29 cellular contexts compared by ENCODE assay signal in the genomic region with DNA sequence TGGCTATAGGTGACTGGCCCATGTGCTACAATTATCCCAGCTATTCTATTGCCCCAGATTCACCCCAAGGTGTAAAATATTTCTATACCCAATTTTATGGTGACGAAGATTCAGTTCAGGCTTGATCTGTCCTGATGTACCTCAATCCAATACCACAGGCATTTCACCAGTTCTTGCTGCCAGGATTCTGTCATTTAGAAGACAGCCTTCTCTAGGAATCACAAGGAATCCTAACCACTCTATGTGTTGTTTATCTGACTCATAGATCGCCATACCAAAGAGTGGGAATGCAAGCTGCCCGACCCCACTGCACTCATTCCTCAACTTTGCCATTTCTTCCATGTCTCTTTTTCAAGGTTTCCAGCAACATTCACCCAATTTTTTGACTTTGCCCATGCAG.
DNase-seq lines count a peak whose midpoint lies in the region; ATAC-seq and TF ChIP-seq lines count a peak whose summit lies in the region.
"Had no signal": no experiment of that assay in that cellular context is flagged by ENCODE, and none has a peak within 500 bp of the region (broad histone marks: within the 10 kb centered on the region; RNA-seq: fewer than 3 reads in every experiment).

No MANE protein-coding gene starts in this region.

- ATAC-seq in SK-N-SH treated with all-trans-retinoic acid at 6 μM for 48 hours = peak; percentile 59
- ATAC-seq in GM19328 (IDR thresholded peaks at IDR 0.05; ENCODE audit: unreplicated experiment) = no peak
- ATAC-seq in HG03196 (IDR thresholded peaks at IDR 0.05; ENCODE audit: unreplicated experiment) = no peak
- ATAC-seq: activated naive CD4-positive, alpha-beta T cell treated with anti-CD3 and anti-CD28 coated beads, Interleukin-2, amount 50 U/mL, for 72 hours; gastrocnemius medialis; left colon; right cardiac atrium; stimulated activated naive CD8-positive, alpha-beta T cell treated with anti-CD3 and anti-CD28 coated beads, Interleukin-15, amount 100 ng/mL, for 72 hours; T-cell; WTC11 had no signal

- peak; percentile 44 for DNase-seq in EL
- DNase-seq in fibroblast of mammary gland (ENCODE audit: low read depth) = peak; percentile 12
- DNase-seq in non-pigmented ciliary epithelial cell (ENCODE audit: low read depth) = peak; percentile 46
- DNase-seq in HuH-7.5 (ENCODE audit: low spot score) = no peak
- DNase-seq in activated effector memory CD4-positive, alpha-beta T cell treated with anti-CD3 and anti-CD28 coated beads, Interleukin-2, amount 50 U/mL, for 16 hours = no peak
- DNase-seq: activated CD4-positive, alpha-beta T cell treated with anti-CD3 and anti-CD28 coated beads, Interleukin-2, amount 10 ng/mL, durations not matched to agents 24 days and 14 days; activated CD8-positive, alpha-beta memory T cell treated with anti-CD3 and anti-CD28 coated beads for 24 hours; aorta; dermis blood vessel endothelial cell; DMS153; gastrocnemius medialis; hippocampal formation; left colon; NCI-H1092; NCI-H1694 treated with DMSO at 0.1 percent for 48 hours; NCI-H446 treated with DMSO at 0.1 percent for 48 hours; posterior cingulate gyrus; right cardiac atrium; stimulated activated CD4-positive, alpha-beta T cell treated with anti-CD3 and anti-CD28 coated beads, Interleukin-2, amount 100 ng/mL, for 48 hours; stimulated activated naive CD8-positive, alpha-beta T cell treated with anti-CD3 and anti-CD28 coated beads, Interleukin-15, amount 100 ng/mL, for 72 hours; T-cell; uterus had no signal

- no peak for TF ChIP-seq CTCF in fibroblast of mammary gland (conservative IDR thresholded peaks at IDR 0.05; ENCODE audit: control insufficient read depth, insufficient read depth, low read depth, low read length)

- no peak overlapping the region for H3K4me3 ChIP-seq in fibroblast of mammary gland (ENCODE audit: control insufficient read depth, low read depth, low read length)
- H3K4me3 ChIP-seq: esophagus muscularis mucosa, gastrocnemius medialis, SJSA1, uterus had no signal

TF ChIP-seq in SK-N-SH treated with all-trans-retinoic acid at 6 μM for 48 hours, 23 proteins besides CTCF, POLR2A, EP300 and RAD21:
- TF ChIP-seq ZFP3 (CRISPR knock-in tag; IDR thresholded peaks at IDR 0.05) = no peak
- TF ChIP-seq ISL1 (CRISPR knock-in tag; IDR thresholded peaks at IDR 0.05) = no peak
- TF ChIP-seq ZNF70 (CRISPR knock-in tag; IDR thresholded peaks at IDR 0.05) = no peak
- TF ChIP-seq ARNTL (CRISPR knock-in tag; IDR thresholded peaks at IDR 0.05; ENCODE audit: borderline replicate concordance, low read depth) = no peak
- TF ChIP-seq ZC3H10 (CRISPR knock-in tag; IDR thresholded peaks at IDR 0.05) = no peak
- TF ChIP-seq BACH2 (CRISPR knock-in tag; IDR thresholded peaks at IDR 0.05; ENCODE audit: borderline replicate concordance) = no peak
- no peak for TF ChIP-seq SNAI2 (CRISPR knock-in tag; IDR thresholded peaks at IDR 0.05)
- no peak for TF ChIP-seq CSDC2 (CRISPR knock-in tag; IDR thresholded peaks at IDR 0.05)
- TF ChIP-seq ZNF8 (CRISPR knock-in tag; IDR thresholded peaks at IDR 0.05) = no peak
- TF ChIP-seq ESRRG (CRISPR knock-in tag; IDR thresholded peaks at IDR 0.05) = no peak
- TF ChIP-seq, protein P1, sequence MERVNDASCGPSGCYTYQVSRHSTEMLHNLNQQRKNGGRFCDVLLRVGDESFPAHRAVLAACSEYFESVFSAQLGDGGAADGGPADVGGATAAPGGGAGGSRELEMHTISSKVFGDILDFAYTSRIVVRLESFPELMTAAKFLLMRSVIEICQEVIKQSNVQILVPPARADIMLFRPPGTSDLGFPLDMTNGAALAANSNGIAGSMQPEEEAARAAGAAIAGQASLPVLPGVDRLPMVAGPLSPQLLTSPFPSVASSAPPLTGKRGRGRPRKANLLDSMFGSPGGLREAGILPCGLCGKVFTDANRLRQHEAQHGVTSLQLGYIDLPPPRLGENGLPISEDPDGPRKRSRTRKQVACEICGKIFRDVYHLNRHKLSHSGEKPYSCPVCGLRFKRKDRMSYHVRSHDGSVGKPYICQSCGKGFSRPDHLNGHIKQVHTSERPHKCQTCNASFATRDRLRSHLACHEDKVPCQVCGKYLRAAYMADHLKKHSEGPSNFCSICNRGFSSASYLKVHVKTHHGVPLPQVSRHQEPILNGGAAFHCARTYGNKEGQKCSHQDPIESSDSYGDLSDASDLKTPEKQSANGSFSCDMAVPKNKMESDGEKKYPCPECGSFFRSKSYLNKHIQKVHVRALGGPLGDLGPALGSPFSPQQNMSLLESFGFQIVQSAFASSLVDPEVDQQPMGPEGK (CRISPR knock-in tag; IDR thresholded peaks at IDR 0.05; ENCODE audit: borderline replicate concordance) = no peak
- no peak for TF ChIP-seq TCF4 (CRISPR knock-in tag; IDR thresholded peaks at IDR 0.05; ENCODE audit: borderline replicate concordance)
- TF ChIP-seq, protein P2, sequence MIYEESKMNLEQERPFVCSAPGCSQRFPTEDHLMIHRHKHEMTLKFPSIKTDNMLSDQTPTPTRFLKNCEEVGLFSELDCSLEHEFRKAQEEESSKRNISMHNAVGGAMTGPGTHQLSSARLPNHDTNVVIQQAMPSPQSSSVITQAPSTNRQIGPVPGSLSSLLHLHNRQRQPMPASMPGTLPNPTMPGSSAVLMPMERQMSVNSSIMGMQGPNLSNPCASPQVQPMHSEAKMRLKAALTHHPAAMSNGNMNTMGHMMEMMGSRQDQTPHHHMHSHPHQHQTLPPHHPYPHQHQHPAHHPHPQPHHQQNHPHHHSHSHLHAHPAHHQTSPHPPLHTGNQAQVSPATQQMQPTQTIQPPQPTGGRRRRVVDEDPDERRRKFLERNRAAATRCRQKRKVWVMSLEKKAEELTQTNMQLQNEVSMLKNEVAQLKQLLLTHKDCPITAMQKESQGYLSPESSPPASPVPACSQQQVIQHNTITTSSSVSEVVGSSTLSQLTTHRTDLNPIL (CRISPR knock-in tag; IDR thresholded peaks at IDR 0.05; ENCODE audit: low read depth) = no peak
- no peak for TF ChIP-seq ZNF565 (CRISPR knock-in tag; conservative IDR thresholded peaks at IDR 0.05; ENCODE audit: low read depth)
- no peak for TF ChIP-seq ZFP30 (CRISPR knock-in tag; IDR thresholded peaks at IDR 0.05)
TF ChIP-seq in SK-N-SH treated with all-trans-retinoic acid at 6 μM for 48 hours: peak in this region for 0.

Comparison
In these comparisons a context has a peak if more than half of its experiments do, and no peak if none do; other contexts are left out.
1. DNase-seq: peak in EL (single experiment), fibroblast of mammary gland (single experiment) and non-pigmented ciliary epithelial cell (single experiment); none in HuH-7.5 (single experiment) and activated effector memory CD4-positive, alpha-beta T cell treated with anti-CD3 and anti-CD28 coated beads, Interleukin-2, amount 50 U/mL, for 16 hours (single experiment).